Comparison of ENCODE assay signal across 8 cellular contexts in the genomic region with DNA sequence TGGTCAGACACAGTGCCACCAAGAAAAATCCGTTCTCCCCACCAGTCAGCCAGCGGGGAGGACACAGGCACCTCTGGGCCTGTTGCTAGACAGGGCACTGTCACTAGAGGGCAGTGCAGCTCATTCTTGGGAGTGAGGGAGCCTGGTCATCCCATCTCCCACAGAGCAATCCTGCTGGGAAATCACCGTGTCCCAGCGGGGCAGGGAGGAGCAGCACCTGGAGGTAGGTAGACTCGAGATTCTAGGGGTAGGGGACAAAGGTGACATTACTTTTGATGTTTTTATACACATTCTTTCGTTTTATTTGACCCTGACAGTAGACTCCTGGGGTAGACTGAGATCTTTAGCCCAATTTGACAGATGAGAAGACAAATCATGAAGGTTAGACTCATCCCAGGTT. TPM values are rescaled to one million over a fixed set of nuclear protein-coding genes. Genes with fewer than 3 reads are reported as not detected.
A peak's percentile ranks its signal among the peaks of the same experiment; 100 is the strongest.
DNase-seq lines count a peak whose midpoint lies in the region; ATAC-seq and TF ChIP-seq lines count a peak whose summit lies in the region.

No MANE protein-coding gene starts in this region.

- H3K4me2 ChIP-seq in PC-3 (ENCODE audit: low read length) = peak overlapping the region; percentile 0; the same call in 1 of the 2 replicates

- H3K4me1 ChIP-seq in PC-3 (ENCODE audit: insufficient read depth, low read length) (peaks cover 12% of the 10 kb centered on the region), thyroid gland (no peaks in the 10 kb centered on the region)

- H3K27me3 Mint-ChIP-seq in activated T-cell treated with anti-CD3 and anti-CD28 coated beads, Interleukin-2, amount 50 U/mL, for 72 hours (ENCODE audit: low read depth) = peaks cover 14% of the 10 kb centered on the region

- no peak overlapping the region for H3K9ac ChIP-seq in PC-3 (ENCODE audit: low read length)

- CTCF ChIA-PET in PC-3 (lab: Charles Lee) = interaction anchor here (0.6 to 1.2 kb wide), 5 partner anchors 23 to 369 kb away, joined by 3 read pairs; no protein-coding TSS in a partner anchor

- no peak overlapping the region for H3K4me3 ChIP-seq in PC-3 (ENCODE audit: low read length)
- H3K4me3 ChIP-seq in thyroid gland (replicated peaks in 1 of 3) = no peak overlapping the region

- no TSS peak for BruUV-seq in PC-3 (replicated peaks; lab: Mats Ljungman, UMichigan)

- H3K36me3 ChIP-seq in PC-3 (ENCODE audit: low read depth, low read length) (no peaks in the 10 kb centered on the region), thyroid gland (no peaks in the 10 kb centered on the region)

- no peaks in the 10 kb centered on the region for H3K36me3 Mint-ChIP-seq in activated T-cell treated with anti-CD3 and anti-CD28 coated beads, Interleukin-2, amount 50 U/mL, for 72 hours (ENCODE audit: insufficient read depth in 2 of 2)

- no peak for TF ChIP-seq POLR2A in thyroid gland (IDR thresholded peaks at IDR 0.05)

- no peaks in the 10 kb centered on the region for H3F3A ChIP-seq in PC-3 (ENCODE audit: low read length, unreplicated experiment)

- H3K27me3 ChIP-seq in PC-3 (ENCODE audit: low read length) (no peaks in the 10 kb centered on the region), thyroid gland (no peaks in the 10 kb centered on the region)

- H3K9me3 ChIP-seq in PC-3 (ENCODE audit: low read length) (no peaks in the 10 kb centered on the region), thyroid gland (no peaks in the 10 kb centered on the region)

- H3K27ac Mint-ChIP-seq in activated T-cell treated with anti-CD3 and anti-CD28 coated beads, Interleukin-2, amount 50 U/mL, for 72 hours = no peak overlapping the region

- H4K20me1 ChIP-seq in PC-3 (ENCODE audit: low read length) = no peaks in the 10 kb centered on the region

- POLR2A ChIA-PET in PC-3 (lab: Charles Lee; ENCODE audit: unreplicated experiment) = no interaction called here

- 0 out of 2 replicates have a peak overlapping the region, but pooled peaks have one; percentile 10 for H2AFZ ChIP-seq in PC-3 (ENCODE audit: low read length)

- no peaks in the 10 kb centered on the region for H3K9me2 ChIP-seq in PC-3 (replicated peaks; ENCODE audit: low read length)

- no peaks in the 10 kb centered on the region for H3K4me1 Mint-ChIP-seq in activated T-cell treated with anti-CD3 and anti-CD28 coated beads, Interleukin-2, amount 50 U/mL, for 72 hours (ENCODE audit: low read depth)

- ATAC-seq in GM21390 (IDR thresholded peaks at IDR 0.05; ENCODE audit: unreplicated experiment) (peak; percentile 79), PC-3 (peak; percentile 99)
- peak; percentile 81 to 86 for ATAC-seq in activated T-cell treated with anti-CD3 and anti-CD28 coated beads, Interleukin-2, amount 50 U/mL, for 72 hours (replicated peaks in 1 of 2)

- peak; percentile 65 for DNase-seq in COR-L47 (lab: John Stamatoyannopoulos, UW)
- DNase-seq in HuH-7 (ENCODE audit: low spot score) = peak; percentile 82
- peak; percentile 98 for DNase-seq in PC-3
- peak; percentile 77 to 80 for DNase-seq in activated T-cell treated with anti-CD3 and anti-CD28 coated beads, Interleukin-2, amount 50 U/mL, for 72 hours
- DNase-seq in fibroblast of the conjunctiva (ENCODE audit: low read depth) = peak; percentile 31
- peak; percentile 63 for DNase-seq in occipital lobe (lab: John Stamatoyannopoulos, UW)
- peak; percentile 77 to 85 for DNase-seq in thyroid gland

- H3K4me3 Mint-ChIP-seq in activated T-cell treated with anti-CD3 and anti-CD28 coated beads, Interleukin-2, amount 50 U/mL, for 72 hours = no peak overlapping the region

- intact Hi-C loops in PC-3 (cut with micrococcal nuclease) (loop anchor here (1.0 kb wide), 4 partner anchors 26 to 171 kb away; no protein-coding TSS in a partner anchor), thyroid gland (cut with DNase I) (loop anchor here (5.0 kb wide), 2 partner anchors 51 to 116 kb away; no protein-coding TSS in a partner anchor)

- 11% methylated on average over 6 of the region's 6 CpGs for WGBS in thyroid gland, 2 donors

- TF ChIP-seq CTCF in PC-3 (conservative IDR thresholded peaks at IDR 0.05; ENCODE audit: low read depth, low read length) = peak; percentile 99
- peak; percentile 85 to 96 (median 89) for TF ChIP-seq CTCF in thyroid gland (IDR thresholded peaks at IDR 0.05)

- no peaks in the 10 kb centered on the region for H3K79me2 ChIP-seq in PC-3 (ENCODE audit: low read length)

- H3K27ac ChIP-seq in PC-3 (ENCODE audit: low read length) (no peak overlapping the region), thyroid gland (no peak overlapping the region)

- H3K9me3 Mint-ChIP-seq in activated T-cell treated with anti-CD3 and anti-CD28 coated beads, Interleukin-2, amount 50 U/mL, for 72 hours = no peaks in the 10 kb centered on the region

RNA-seq across cellular contexts. Expression of a gene that starts 6.7 kb away (rescaled TPM):
- total RNA-seq in PC-3 (2014; rRNA removed) (not detected in 2 replicates), occipital lobe (7.3 TPM), thyroid gland (not detected)
- total RNA-seq in activated T-cell treated with anti-CD3 and anti-CD28 coated beads, Interleukin-2, amount 50 U/mL, for 72 hours = under 1 TPM; 0.43 to 0.63 TPM

Comparison
In these comparisons a context has a peak if more than half of its experiments do, and no peak if none do; other contexts are left out.
1. DNase-seq: peak in every context shown above with its lines; median percentile 98 in PC-3; 82 in HuH-7; 81 in thyroid gland; 78 in activated T-cell treated with anti-CD3 and anti-CD28 coated beads, Interleukin-2, amount 50 U/mL, for 72 hours; 65 in COR-L47; 63 in occipital lobe; 31 in fibroblast of the conjunctiva.